Comparison of ENCODE assay signal across 12 cellular contexts in genomic region chr6:167572106-167572505, GRCh38.
"Had no signal": no experiment of that assay in that cellular context is flagged by ENCODE, and none has a peak within 500 bp of the region (broad histone marks: within the 10 kb centered on the region; RNA-seq: fewer than 3 reads in every experiment).

No MANE protein-coding gene starts in this region.

- H3K27ac Mint-ChIP-seq: activated naive CD4-positive, alpha-beta T cell treated with anti-CD3 and anti-CD28 coated beads for 36 hours; activated T-helper 17 cell treated with anti-CD3 and anti-CD28 coated beads, Interleukin-2, amount 50 U/mL, for 72 hours; naive thymus-derived CD8-positive, alpha-beta T cell; stimulated activated naive CD8-positive, alpha-beta T cell treated with anti-CD3 and anti-CD28 coated beads, Interleukin-15, Interleukin-2, amounts not matched to agents 100 ng/mL and 50 ng/mL, for 24 hours had no signal

- DNase-seq: activated CD4-positive, alpha-beta T cell treated with anti-CD3 and anti-CD28 coated beads, Interleukin-2, amount 50 U/mL, for 1 hour; activated naive CD4-positive, alpha-beta T cell treated with anti-CD3 and anti-CD28 coated beads for 36 hours; activated T-cell treated with anti-CD3 and anti-CD28 coated beads for 4 hours; naive thymus-derived CD8-positive, alpha-beta T cell; SK-N-SH; small intestine; T-helper 1 cell; T1000 had no signal

- H3K4me3 ChIP-seq: right atrium auricular region had no signal

- H3K4me2 ChIP-seq: SK-N-SH had no signal

- H3K4me1 Mint-ChIP-seq: activated T-helper 17 cell treated with anti-CD3 and anti-CD28 coated beads, Interleukin-2, amount 50 U/mL, for 72 hours; naive thymus-derived CD8-positive, alpha-beta T cell had no signal

- H3K4me3 Mint-ChIP-seq: activated naive CD4-positive, alpha-beta T cell treated with anti-CD3 and anti-CD28 coated beads for 36 hours; activated T-helper 17 cell treated with anti-CD3 and anti-CD28 coated beads, Interleukin-2, amount 50 U/mL, for 72 hours; naive thymus-derived CD8-positive, alpha-beta T cell; stimulated activated naive CD8-positive, alpha-beta T cell treated with anti-CD3 and anti-CD28 coated beads, Interleukin-15, Interleukin-2, amounts not matched to agents 100 ng/mL and 50 ng/mL, for 24 hours had no signal

- H3K27me3 Mint-ChIP-seq: stimulated activated naive CD8-positive, alpha-beta T cell treated with anti-CD3 and anti-CD28 coated beads, Interleukin-15, Interleukin-2, amounts not matched to agents 100 ng/mL and 50 ng/mL, for 24 hours had no signal

- H3K9me3 Mint-ChIP-seq: activated naive CD4-positive, alpha-beta T cell treated with anti-CD3 and anti-CD28 coated beads for 36 hours; activated T-helper 17 cell treated with anti-CD3 and anti-CD28 coated beads, Interleukin-2, amount 50 U/mL, for 72 hours; stimulated activated naive CD8-positive, alpha-beta T cell treated with anti-CD3 and anti-CD28 coated beads, Interleukin-15, Interleukin-2, amounts not matched to agents 100 ng/mL and 50 ng/mL, for 24 hours had no signal

- ATAC-seq: activated CD4-positive, CD25-positive, alpha-beta regulatory T cell treated with anti-CD3 and anti-CD28 coated beads, Interleukin-2, amount 50 U/mL, for 24 hours; activated T-helper 17 cell treated with anti-CD3 and anti-CD28 coated beads, Interleukin-2, amount 50 U/mL, for 72 hours; naive thymus-derived CD8-positive, alpha-beta T cell had no signal

- H3K9me3 ChIP-seq: right atrium auricular region, SK-N-SH had no signal

- H3K27me3 ChIP-seq: right atrium auricular region had no signal

- H3K36me3 ChIP-seq: right atrium auricular region had no signal

- H3K9ac ChIP-seq: SK-N-SH had no signal
